ENCODE assay signal across 12 cellular contexts in genomic region chr10:132446195-132446581, GRCh38. TPM values are rescaled to one million over a fixed set of nuclear protein-coding genes. Genes with fewer than 3 reads are reported as not detected.
A peak's percentile ranks its signal among the peaks of the same experiment; 100 is the strongest.
DNase-seq lines count a peak whose midpoint lies in the region; ATAC-seq and TF ChIP-seq lines count a peak whose summit lies in the region.
"Had no signal": no experiment of that assay in that cellular context is flagged by ENCODE, and none has a peak within 500 bp of the region (broad histone marks: within the 10 kb centered on the region; RNA-seq: fewer than 3 reads in every experiment).

No MANE protein-coding gene starts in this region.

- peak overlapping the region; percentile 76 for H3K4me3 Mint-ChIP-seq in activated naive CD8-positive, alpha-beta T cell treated with anti-CD3 and anti-CD28 coated beads for 36 hours
- peak overlapping the region; percentile 20 to 82 (median 64) for H3K4me3 Mint-ChIP-seq in naive B cell

- H3K9me3 Mint-ChIP-seq in activated naive CD8-positive, alpha-beta T cell treated with anti-CD3 and anti-CD28 coated beads for 36 hours = no peaks in the 10 kb centered on the region
- no peaks in the 10 kb centered on the region for H3K9me3 Mint-ChIP-seq in naive B cell

- H3K9me3 ChIP-seq in right cardiac atrium (ENCODE audit: control insufficient read depth, low read length) (no peaks in the 10 kb centered on the region), vagina (no peaks in the 10 kb centered on the region)
- H3K9me3 ChIP-seq: left ventricle myocardium inferior had no signal

- peak in 2 of 3 donors; percentile 53 to 56 for DNase-seq in right cardiac atrium
- no peak for DNase-seq in left ventricle myocardium superior
- no peak for DNase-seq in activated naive CD8-positive, alpha-beta T cell treated with anti-CD3 and anti-CD28 coated beads for 36 hours
- no peak for DNase-seq in naive B cell
- no peak for DNase-seq in vagina (ENCODE audit: extremely low spot score in 2 of 2)
- no peak for DNase-seq in GM10248 (ENCODE audit: extremely low spot score)
- no peak for DNase-seq in SIG-M5 (lab: John Stamatoyannopoulos, UW)
- no peak for DNase-seq in NAMALWA (ENCODE audit: low spot score)
- DNase-seq: brain microvascular endothelial cell, left ventricle myocardium inferior, NCI-H1694 treated with DMSO at 0.1 percent for 48 hours had no signal

- H3K27me3 ChIP-seq in right cardiac atrium (ENCODE audit: control insufficient read depth, insufficient read depth) = no peaks in the 10 kb centered on the region
- H3K27me3 ChIP-seq in vagina = no peaks in the 10 kb centered on the region
- H3K27me3 ChIP-seq: brain microvascular endothelial cell had no signal

- 93% methylated on average over 17 of the region's 17 CpGs for WGBS in right cardiac atrium

- no peak overlapping the region for H3K4me3 ChIP-seq in right cardiac atrium (ENCODE audit: low read length)
- H3K4me3 ChIP-seq in vagina = no peak overlapping the region
- H3K4me3 ChIP-seq: left ventricle myocardium inferior, smooth muscle cell had no signal

- no peaks in the 10 kb centered on the region for H3K27me3 Mint-ChIP-seq in activated naive CD8-positive, alpha-beta T cell treated with anti-CD3 and anti-CD28 coated beads for 36 hours
- no peaks in the 10 kb centered on the region for H3K27me3 Mint-ChIP-seq in naive B cell

- peaks cover 15% of the 10 kb centered on the region for H3K4me1 Mint-ChIP-seq in activated naive CD8-positive, alpha-beta T cell treated with anti-CD3 and anti-CD28 coated beads for 36 hours
- peaks cover 37 to 43% (median 41%) of the 10 kb centered on the region in 3 donors for H3K4me1 Mint-ChIP-seq in naive B cell

- ATAC-seq in right cardiac atrium = no peak
- ATAC-seq in left ventricle myocardium superior = no peak
- no peak for ATAC-seq in naive B cell (ENCODE audit: low read depth in 2 of 2)

- intact Hi-C loops in right cardiac atrium (cut with DNase I) (no loop called here), left ventricle myocardium superior (cut with micrococcal nuclease) (no loop called here), vagina (cut with DNase I) (no loop called here)

- TF ChIP-seq CTCF in vagina (IDR thresholded peaks at IDR 0.05) (no peak), GM10248 (IDR thresholded peaks at IDR 0.05; ENCODE audit: control extremely low read depth, extremely low read depth, low read depth, missing control alignments) (no peak)

- H3K36me3 ChIP-seq in vagina = no peaks in the 10 kb centered on the region
- H3K36me3 ChIP-seq: brain microvascular endothelial cell, left ventricle myocardium inferior had no signal

- no peak overlapping the region for H3K27ac ChIP-seq in right cardiac atrium (ENCODE audit: low read length)
- H3K27ac ChIP-seq in vagina = peak overlapping the region; percentile 78
- H3K27ac ChIP-seq: brain microvascular endothelial cell, left ventricle myocardium inferior had no signal

- H3K27ac Mint-ChIP-seq in activated naive CD8-positive, alpha-beta T cell treated with anti-CD3 and anti-CD28 coated beads for 36 hours = peak overlapping the region; percentile 95
- peak overlapping the region; percentile 53 to 99 (median 96) for H3K27ac Mint-ChIP-seq in naive B cell

- POLR2A ChIA-PET in GM10248 (lab: Yijun Ruan, JAX) = no interaction called here

- CTCF ChIA-PET in GM10248 (lab: Yijun Ruan, JAX) = interaction anchor here (1.2 to 1.3 kb wide), 2 partner anchors 9 to 12 kb away, joined by 3 read pairs; no protein-coding TSS in a partner anchor

- no peak for TF ChIP-seq POLR2A in vagina (IDR thresholded peaks at IDR 0.05)

- peaks cover 2% of the 10 kb centered on the region for H3K4me1 ChIP-seq in right cardiac atrium (ENCODE audit: control insufficient read depth, insufficient read depth, low read length)
- peaks cover 23% of the 10 kb centered on the region for H3K4me1 ChIP-seq in vagina

- no peaks in the 10 kb centered on the region for H3K36me3 Mint-ChIP-seq in activated naive CD8-positive, alpha-beta T cell treated with anti-CD3 and anti-CD28 coated beads for 36 hours
- no peaks in the 10 kb centered on the region for H3K36me3 Mint-ChIP-seq in naive B cell

RNA-seq across cellular contexts. Expression of gene PWWP2B, which starts 49.2 kb away (rescaled TPM):
- total RNA-seq in right cardiac atrium (10 to 100 TPM in 2 of 4 donors, 1 to 10 TPM in 2; 7.0 to 10.6 (median 9.6) TPM), left ventricle myocardium superior (19.9 TPM), vagina (14.7 TPM)
- polyA plus RNA-seq in right cardiac atrium (9.1 TPM), naive B cell (ENCODE audit: low read depth in 6 of 6) (10 to 100 TPM in 1 of 6 donors, 1 to 10 TPM in 5; 3.3 to 10.3 (median 6.2) TPM)
- total RNA-seq in activated naive CD8-positive, alpha-beta T cell treated with anti-CD3 and anti-CD28 coated beads for 36 hours = 1 to 10 TPM; 2.9 to 3.1 TPM

Comparison
In these comparisons a context has a peak if more than half of its experiments do, and no peak if none do; other contexts are left out.
1. DNase-seq: peak in right cardiac atrium (2 of 3); none in left ventricle myocardium superior (single experiment), activated naive CD8-positive, alpha-beta T cell treated with anti-CD3 and anti-CD28 coated beads for 36 hours (single experiment), naive B cell (single experiment), vagina (0 of 2), GM10248 (single experiment), SIG-M5 (single experiment) and NAMALWA (single experiment).